8 cellular contexts compared by ENCODE assay signal in genomic region chr2:111900859-111901258, GRCh38. TPM values are rescaled to one million over a fixed set of nuclear protein-coding genes. Genes with fewer than 3 reads are reported as not detected.
A peak's percentile ranks its signal among the peaks of the same experiment; 100 is the strongest.
DNase-seq lines count a peak whose midpoint lies in the region; FAIRE-seq and TF ChIP-seq lines count a peak whose summit lies in the region.

No MANE protein-coding gene starts in this region.

- peak; percentile 46 for DNase-seq in ACHN
- DNase-seq in GM19239 (ENCODE audit: insufficient read length, low spot score) = no peak
- peak; percentile 55 for DNase-seq in RPMI8226
- peak; percentile 33 for DNase-seq in fibroblast of the conjunctiva (ENCODE audit: low read depth)
- DNase-seq in testis = peak; percentile 55
- DNase-seq in ecto neural progenitor cell (ENCODE audit: low spot score) = no peak
- no peak for DNase-seq in effector memory CD4-positive, alpha-beta T cell
- no peak for DNase-seq in NCI-H1105 treated with DMSO at 0.1 percent for 48 hours (lab: John Stamatoyannopoulos, UW)

- H3K4me1 ChIP-seq in testis = peaks cover 36% of the 10 kb centered on the region
- peaks cover 10% of the 10 kb centered on the region for H3K4me1 ChIP-seq in effector memory CD4-positive, alpha-beta T cell (ENCODE audit: control insufficient read depth, insufficient read depth, low read length, poor library complexity, severe bottlenecking)

- no peak for TF ChIP-seq POLR2A in testis (IDR thresholded peaks at IDR 0.05)

- TF ChIP-seq CTCF in testis (IDR thresholded peaks at IDR 0.05) = peak in 2 of 3 experiments; percentile 12 to 39

- intact Hi-C loops in testis (cut with DNase I; ENCODE audit: low total_unique reads) = no loop called here

- H3K4me3 ChIP-seq in testis = peak overlapping the region in 1 of 2 donors; percentile 97
- H3K4me3 ChIP-seq in effector memory CD4-positive, alpha-beta T cell (ENCODE audit: insufficient read depth, low read depth, low read length, poor library complexity, severe bottlenecking) = no peak overlapping the region

- no peaks in the 10 kb centered on the region for H3K27me3 ChIP-seq in testis
- H3K27me3 ChIP-seq in effector memory CD4-positive, alpha-beta T cell (replicated peaks; ENCODE audit: control insufficient read depth, insufficient read depth, low read length, poor library complexity, severe bottlenecking) = peaks cover 5% of the 10 kb centered on the region

- FAIRE-seq in GM19239 (lab: Jason Lieb, UNC) = peak; percentile 60

- WGBS in testis, 2 donors = 25 to 26% methylated on average over 3 of the region's 3 CpGs

- peak overlapping the region; percentile 2 to 93 for H3K27ac ChIP-seq in testis
- no peak overlapping the region for H3K27ac ChIP-seq in effector memory CD4-positive, alpha-beta T cell (ENCODE audit: insufficient read depth, low read length, poor library complexity, severe bottlenecking)

- H3K36me3 ChIP-seq in testis (ENCODE audit: low read depth, missing control alignments) = no peaks in the 10 kb centered on the region
- no peaks in the 10 kb centered on the region for H3K36me3 ChIP-seq in effector memory CD4-positive, alpha-beta T cell (ENCODE audit: control insufficient read depth, insufficient read depth, low read length)

- in situ Hi-C loops in ACHN (cut with HindIII; ENCODE audit: low pct_ligation_motif_present, low pct_unique_long_range_greater_than_20kb, low sequenced_read_pairs) = no loop called here

- no peaks in the 10 kb centered on the region for H3K9me3 ChIP-seq in testis
- H3K9me3 ChIP-seq in effector memory CD4-positive, alpha-beta T cell (ENCODE audit: control insufficient read depth, low read length) = no peaks in the 10 kb centered on the region

RNA-seq across cellular contexts. Expression of gene MERTK, which starts 2.5 kb away (rescaled TPM):
- total RNA-seq in testis = 10 to 100 TPM; 73.8 to 74.2 TPM
- 28.9 TPM for polyA plus RNA-seq in testis (ENCODE audit: insufficient read depth, low read depth, low replicate concordance)

RNA-seq across cellular contexts. Expression of gene ANAPC1, which starts 16.9 kb away (rescaled TPM):
- 10 to 100 TPM; 68.5 to 77.2 TPM for total RNA-seq in testis
- polyA plus RNA-seq in testis (ENCODE audit: insufficient read depth, low read depth, low replicate concordance) = 32.6 TPM

Comparison
In these comparisons a context has a peak if more than half of its experiments do, and no peak if none do; other contexts are left out.
1. DNase-seq: peak in ACHN (single experiment), RPMI8226 (single experiment), fibroblast of the conjunctiva (single experiment) and testis (single experiment); none in GM19239 (single experiment), ecto neural progenitor cell (single experiment), effector memory CD4-positive, alpha-beta T cell (0 of 3) and NCI-H1105 treated with DMSO at 0.1 percent for 48 hours (single experiment).